8 cellular contexts compared by ENCODE assay signal in the genomic region with DNA sequence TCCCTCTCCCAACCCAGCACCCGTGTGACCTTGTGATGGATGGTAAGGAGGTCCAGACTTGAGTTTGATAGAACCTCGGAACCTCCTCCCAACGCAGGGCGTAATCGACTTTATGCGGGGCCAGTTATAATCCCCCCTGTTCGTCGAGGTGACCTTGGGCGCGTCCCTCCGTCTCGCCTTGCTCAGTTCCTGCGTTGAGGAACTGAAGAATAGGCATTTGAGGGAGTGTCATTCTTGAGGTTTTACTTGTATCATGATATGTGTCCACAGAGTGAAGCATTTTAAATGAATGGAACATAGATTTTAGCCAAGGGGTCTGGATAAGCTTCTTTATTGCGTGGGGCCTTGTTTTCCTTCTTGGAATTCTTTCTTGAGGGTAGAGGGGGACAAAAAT. TPM values are rescaled to one million over a fixed set of nuclear protein-coding genes. Genes with fewer than 3 reads are reported as not detected.
DNase-seq lines count a peak whose midpoint lies in the region; ATAC-seq and TF ChIP-seq lines count a peak whose summit lies in the region.

No MANE protein-coding gene starts in this region.

- H3K9me3 Mint-ChIP-seq in dendritic cell treated with granulocyte-macrophage colony-stimulating factor and Interleukin-4, amounts not matched to agents 40 ng/mL and 50 ng/mL, for 4 days: no peaks in the 10 kb centered on the region
- H3K9me3 Mint-ChIP-seq in neural progenitor cell: no peaks in the 10 kb centered on the region

- DNase-seq in neural progenitor cell (ENCODE audit: low spot score) (no peak), NCI-H1417 (lab: John Stamatoyannopoulos, UW) (no peak), UCSD-AML1 (lab: John Stamatoyannopoulos, UW; ENCODE audit: unreplicated experiment) (no peak)
- DNase-seq in stimulated activated naive CD4-positive, alpha-beta T cell treated with Interleukin-2 at 50 U/mL for 16 hours (lab: John Stamatoyannopoulos, UW): no peak

- H3K36me3 ChIP-seq in ES-I3 (ENCODE audit: insufficient read depth, low read length) (peaks cover 11% of the 10 kb centered on the region; the same call in 1 of the 2 replicates), Loucy (ENCODE audit: insufficient read depth, low read length) (peaks cover 11% of the 10 kb centered on the region; the same call in 1 of the 2 replicates), neural progenitor cell (no peaks in the 10 kb centered on the region)

- H3K4me1 ChIP-seq in ES-I3 (ENCODE audit: insufficient read depth, low read length) (no peaks in the 10 kb centered on the region), Loucy (ENCODE audit: insufficient read depth, low read length, poor library complexity, severe bottlenecking) (peaks cover 19% of the 10 kb centered on the region), neural progenitor cell (peaks cover 6% of the 10 kb centered on the region)

- H3K9me3 ChIP-seq in ES-I3 (ENCODE audit: control insufficient read depth, insufficient read depth, low read length): no peaks in the 10 kb centered on the region
- no peaks in the 10 kb centered on the region for H3K9me3 ChIP-seq in Loucy (ENCODE audit: insufficient read depth, low read depth, low read length)
- no peaks in the 10 kb centered on the region for H3K9me3 ChIP-seq in neural progenitor cell (ENCODE audit: low read depth)

- peak overlapping the region; percentile 88 for H3K9ac ChIP-seq in ES-I3 (ENCODE audit: low read depth, low read length)
- H3K9ac ChIP-seq in Loucy (ENCODE audit: low read depth, low read length, poor library complexity, severe bottlenecking): peak overlapping the region; percentile 96
- H3K9ac ChIP-seq in neural progenitor cell: peak overlapping the region; percentile 89

- intact Hi-C loops in dendritic cell treated with granulocyte-macrophage colony-stimulating factor and Interleukin-4, amounts not matched to agents 40 ng/mL and 50 ng/mL, for 4 days (cut with micrococcal nuclease): loop anchor here (1.0 kb wide), 1 partner anchor 73 kb away; no protein-coding TSS in a partner anchor

- H3K4me3 ChIP-seq in Loucy (ENCODE audit: low read length, poor library complexity, severe bottlenecking) (peak overlapping the region; percentile 99), neural progenitor cell (peak overlapping the region; percentile 85)

- no peak overlapping the region for H3K27ac ChIP-seq in neural progenitor cell

- H3F3A ChIP-seq in Loucy (ENCODE audit: low read depth) (no peaks in the 10 kb centered on the region), neural progenitor cell (ENCODE audit: low read depth) (no peaks in the 10 kb centered on the region)

- H3K27me3 Mint-ChIP-seq in dendritic cell treated with granulocyte-macrophage colony-stimulating factor and Interleukin-4, amounts not matched to agents 40 ng/mL and 50 ng/mL, for 4 days: no peaks in the 10 kb centered on the region
- H3K27me3 Mint-ChIP-seq in neural progenitor cell (ENCODE audit: insufficient read depth, low read depth): peaks cover 4% of the 10 kb centered on the region

- H3K79me2 ChIP-seq in Loucy (ENCODE audit: insufficient read depth, low read length) (peaks cover 46% of the 10 kb centered on the region), neural progenitor cell (ENCODE audit: low read depth) (peaks cover 46% of the 10 kb centered on the region)

- H3K9me2 ChIP-seq in Loucy (replicated peaks; ENCODE audit: low read depth, low read length): no peaks in the 10 kb centered on the region

- peak overlapping the region; percentile 93 for H3K4me3 Mint-ChIP-seq in dendritic cell treated with granulocyte-macrophage colony-stimulating factor and Interleukin-4, amounts not matched to agents 40 ng/mL and 50 ng/mL, for 4 days
- H3K4me3 Mint-ChIP-seq in neural progenitor cell: peak overlapping the region; percentile 98

- H3K27ac Mint-ChIP-seq in dendritic cell treated with granulocyte-macrophage colony-stimulating factor and Interleukin-4, amounts not matched to agents 40 ng/mL and 50 ng/mL, for 4 days: peak overlapping the region; percentile 100
- H3K27ac Mint-ChIP-seq in neural progenitor cell: peak overlapping the region; percentile 98

- TF ChIP-seq CTCF in Loucy (conservative IDR thresholded peaks at IDR 0.05; ENCODE audit: low read length): no peak
- no peak for TF ChIP-seq CTCF in neural progenitor cell (IDR thresholded peaks at IDR 0.05)

- H4K20me1 ChIP-seq in Loucy (ENCODE audit: insufficient read depth, low read length, poor library complexity, severe bottlenecking): peaks cover 19% of the 10 kb centered on the region
- peaks cover 6% of the 10 kb centered on the region for H4K20me1 ChIP-seq in neural progenitor cell (ENCODE audit: low read depth)

- peak overlapping the region; percentile 98 for H3K4me2 ChIP-seq in Loucy (ENCODE audit: low read depth, low read length, poor library complexity, severe bottlenecking)
- peak overlapping the region; percentile 92 for H3K4me2 ChIP-seq in neural progenitor cell

- H3K36me3 Mint-ChIP-seq in dendritic cell treated with granulocyte-macrophage colony-stimulating factor and Interleukin-4, amounts not matched to agents 40 ng/mL and 50 ng/mL, for 4 days (ENCODE audit: low read depth): peaks cover 47% of the 10 kb centered on the region
- peaks cover 13% of the 10 kb centered on the region for H3K36me3 Mint-ChIP-seq in neural progenitor cell

- peaks cover 12% of the 10 kb centered on the region for H3K4me1 Mint-ChIP-seq in dendritic cell treated with granulocyte-macrophage colony-stimulating factor and Interleukin-4, amounts not matched to agents 40 ng/mL and 50 ng/mL, for 4 days (ENCODE audit: low read depth)
- peaks cover 15% of the 10 kb centered on the region for H3K4me1 Mint-ChIP-seq in neural progenitor cell

- H3K27me3 ChIP-seq in Loucy (ENCODE audit: insufficient read depth, low read length, poor library complexity, severe bottlenecking) (no peaks in the 10 kb centered on the region), neural progenitor cell (no peaks in the 10 kb centered on the region)

- no peak for ATAC-seq in HG03280 (IDR thresholded peaks at IDR 0.05; ENCODE audit: unreplicated experiment)

- H2AFZ ChIP-seq in Loucy (ENCODE audit: low read length) (peak overlapping the region; percentile 92), neural progenitor cell (replicated peaks) (peak overlapping the region; percentile 87)

RNA-seq across cellular contexts. Expression of gene TIMM17A, which starts 0.4 kb away (rescaled TPM):
- 34.5 and 50.5 TPM in 2 replicates for total RNA-seq in neural progenitor cell (ENCODE audit: low replicate concordance)

RNA-seq across cellular contexts. Expression of gene LMOD1, which starts 9.4 kb away (rescaled TPM):
- 0.37 and 1.2 TPM in 2 replicates for total RNA-seq in neural progenitor cell (ENCODE audit: low replicate concordance)

RNA-seq across cellular contexts. Expression of gene RNPEP, which starts 26.7 kb away (rescaled TPM):
- 48.7 and 70.3 TPM in 2 replicates for total RNA-seq in neural progenitor cell (ENCODE audit: low replicate concordance)

RNA-seq across cellular contexts. Expression of gene ELF3, which starts 54.6 kb away (rescaled TPM):
- 2.7 and 6.9 TPM in 2 replicates for total RNA-seq in neural progenitor cell (ENCODE audit: low replicate concordance)
